Comparison of ENCODE assay signal across 13 cellular contexts in genomic region chr7:27134392-27134791, GRCh38. TPM values are rescaled to one million over a fixed set of nuclear protein-coding genes. Genes with fewer than 3 reads are reported as not detected.
DNase-seq lines count a peak whose midpoint lies in the region; ATAC-seq and TF ChIP-seq lines count a peak whose summit lies in the region.
"Had no signal": no experiment of that assay in that cellular context is flagged by ENCODE, and none has a peak within 500 bp of the region (broad histone marks: within the 10 kb centered on the region; RNA-seq: fewer than 3 reads in every experiment).

No MANE protein-coding gene starts in this region.

- TF ChIP-seq CTCF in esophagus muscularis mucosa (IDR thresholded peaks at IDR 0.05) (no peak), coronary artery (IDR thresholded peaks at IDR 0.05) (no peak)

- peaks cover 0 to 4% (median 0%) of the 10 kb centered on the region in 4 donors for H3K27me3 ChIP-seq in esophagus muscularis mucosa

- intact Hi-C loops in esophagus muscularis mucosa (cut with DNase I), result loop anchor here (2.0 kb wide), 1 partner anchor 38 kb away; no protein-coding TSS in a partner anchor

- peaks cover 0 to 4% of the 10 kb centered on the region in 2 donors for H3K4me1 Mint-ChIP-seq in stimulated activated naive B cell treated with anti-CD40 and anti-IgM and Interleukin-4, amounts not matched to agents 10 μg/mL and 1 μg/mL and 100 μg/mL, for 72 hours

- DNase-seq in SKM-1 treated with dmso at 0.1 percent for 144 hours (lab: John Stamatoyannopoulos, UW; ENCODE audit: unreplicated experiment) (peak; percentile 53), SKM-1 (lab: John Stamatoyannopoulos, UW; ENCODE audit: unreplicated experiment) (no peak), MV-4-11 (lab: John Stamatoyannopoulos, UW) (peak; percentile 65), esophagus muscularis mucosa (ENCODE audit: extremely low spot score) (no peak), GDM1 (lab: John Stamatoyannopoulos, UW) (no peak), coronary artery (ENCODE audit: low spot score) (no peak)
- DNase-seq in stimulated activated naive B cell treated with anti-CD40 and anti-IgM and Interleukin-4, amounts not matched to agents 10 μg/mL and 1 μg/mL and 100 μg/mL, for 72 hours, result no peak
- DNase-seq: activated CD4-positive, alpha-beta T cell treated with anti-CD3 and anti-CD28 coated beads for 1 hour; mesendoderm; NCI-H2171 had no signal

- no peaks in the 10 kb centered on the region for H3K9me3 Mint-ChIP-seq in stimulated activated naive B cell treated with anti-CD40 and anti-IgM and Interleukin-4, amounts not matched to agents 10 μg/mL and 1 μg/mL and 100 μg/mL, for 72 hours
- H3K9me3 Mint-ChIP-seq: dendritic cell treated with granulocyte-macrophage colony-stimulating factor and Interleukin-4, amounts not matched to agents 40 ng/mL and 50 ng/mL, for 4 days had no signal

- peaks cover 43 to 58% of the 10 kb centered on the region in 2 donors for H3K27me3 Mint-ChIP-seq in stimulated activated naive B cell treated with anti-CD40 and anti-IgM and Interleukin-4, amounts not matched to agents 10 μg/mL and 1 μg/mL and 100 μg/mL, for 72 hours

- H3K27ac ChIP-seq in esophagus muscularis mucosa (replicated peaks in 1 of 4) (peak overlapping the region; percentile 96 to 99 (median 99)), coronary artery (no peak overlapping the region)

- ATAC-seq in stimulated activated naive B cell treated with anti-CD40 and anti-IgM and Interleukin-4, amounts not matched to agents 10 μg/mL and 1 μg/mL and 100 μg/mL, for 72 hours (replicated peaks), result peak; percentile 24 to 62
- ATAC-seq in HG03460 (IDR thresholded peaks at IDR 0.05; ENCODE audit: unreplicated experiment), result no peak

- TF ChIP-seq EP300 in esophagus muscularis mucosa (IDR thresholded peaks at IDR 0.05), result no peak

- H3K27ac Mint-ChIP-seq in stimulated activated naive B cell treated with anti-CD40 and anti-IgM and Interleukin-4, amounts not matched to agents 10 μg/mL and 1 μg/mL and 100 μg/mL, for 72 hours, result no peak overlapping the region

- WGBS in esophagus muscularis mucosa, result 12% methylated on average over 2 of the region's 2 CpGs

- no peaks in the 10 kb centered on the region for H3K36me3 ChIP-seq in esophagus muscularis mucosa

- no peak overlapping the region for H3K4me3 Mint-ChIP-seq in stimulated activated naive B cell treated with anti-CD40 and anti-IgM and Interleukin-4, amounts not matched to agents 10 μg/mL and 1 μg/mL and 100 μg/mL, for 72 hours
- H3K4me3 Mint-ChIP-seq: dendritic cell treated with granulocyte-macrophage colony-stimulating factor and Interleukin-4, amounts not matched to agents 40 ng/mL and 50 ng/mL, for 4 days had no signal

- no peak for TF ChIP-seq POLR2A in esophagus muscularis mucosa (IDR thresholded peaks at IDR 0.05; ENCODE audit: low read depth)

- no peaks in the 10 kb centered on the region for H3K9me3 ChIP-seq in esophagus muscularis mucosa

- H3K4me3 ChIP-seq in esophagus muscularis mucosa, result no peak overlapping the region
- H3K4me3 ChIP-seq in coronary artery, result no peak overlapping the region

- peaks cover 0 to 83% (median 80%) of the 10 kb centered on the region in 4 donors for H3K4me1 ChIP-seq in esophagus muscularis mucosa

- H3K36me3 Mint-ChIP-seq in stimulated activated naive B cell treated with anti-CD40 and anti-IgM and Interleukin-4, amounts not matched to agents 10 μg/mL and 1 μg/mL and 100 μg/mL, for 72 hours, result no peaks in the 10 kb centered on the region

RNA-seq across cellular contexts. Expression of gene HOXA4, which starts 3.8 kb away (rescaled TPM):
- total RNA-seq in esophagus muscularis mucosa, result 10 to 100 TPM; 12.5 to 26.8 (median 18.1) TPM
- total RNA-seq: A673 had no signal

RNA-seq across cellular contexts. Expression of gene HOXA5, which starts 9.1 kb away (rescaled TPM):
- 10 to 100 TPM in 3 of 4 donors, 1 to 10 TPM in 1; 7.8 to 24.8 (median 14.7) TPM for total RNA-seq in esophagus muscularis mucosa
- total RNA-seq: A673 had no signal

RNA-seq across cellular contexts. Expression of gene HOXA6, which starts 13.2 kb away (rescaled TPM):
- total RNA-seq in esophagus muscularis mucosa, result under 1 TPM in 2 of 4 donors, not detected in 2; 0.66 to 0.92 TPM
- total RNA-seq: A673 had no signal

RNA-seq across cellular contexts. Expression of gene HOXA3, which starts 18.0 kb away (rescaled TPM):
- total RNA-seq in esophagus muscularis mucosa, result 10 to 100 TPM; 10.2 to 16.6 (median 13.8) TPM
- total RNA-seq: A673 had no signal

RNA-seq across cellular contexts. Expression of gene HOXA7, which starts 22.1 kb away (rescaled TPM):
- 1 to 10 TPM in 1 of 4 donors, under 1 TPM in 3; 0.33 to 1.7 (median 0.49) TPM for total RNA-seq in esophagus muscularis mucosa

Comparison
In these comparisons a context has a peak if more than half of its experiments do, and no peak if none do; other contexts are left out.
1. DNase-seq: peak in SKM-1 treated with dmso at 0.1 percent for 144 hours (single experiment) and MV-4-11 (single experiment); none in SKM-1 (single experiment), esophagus muscularis mucosa (single experiment), stimulated activated naive B cell treated with anti-CD40 and anti-IgM and Interleukin-4, amounts not matched to agents 10 μg/mL and 1 μg/mL and 100 μg/mL, for 72 hours (single experiment), GDM1 (single experiment) and coronary artery (single experiment).
2. H3K27ac ChIP-seq: peak in esophagus muscularis mucosa (4 of 4); none in coronary artery (0 of 2).